8 cellular contexts compared by ENCODE assay signal in genomic region chr13:26253262-26253786, GRCh38. TPM values are rescaled to one million over a fixed set of nuclear protein-coding genes. Genes with fewer than 3 reads are reported as not detected.
DNase-seq lines count a peak whose midpoint lies in the region; ATAC-seq and TF ChIP-seq lines count a peak whose summit lies in the region.

No MANE protein-coding gene starts in this region.

- H3K27ac Mint-ChIP-seq in central memory CD8-positive, alpha-beta T cell (ENCODE audit: low read depth) = peak overlapping the region; percentile 79
- peak overlapping the region in 5 of 6 donors; percentile 65 to 94 (median 86) for H3K27ac Mint-ChIP-seq in naive B cell

- H3K36me3 ChIP-seq in KOPT-K1 (ENCODE audit: insufficient read depth, low read length) = no peaks in the 10 kb centered on the region

- H3K27me3 Mint-ChIP-seq in central memory CD8-positive, alpha-beta T cell = no peaks in the 10 kb centered on the region
- no peaks in the 10 kb centered on the region for H3K27me3 Mint-ChIP-seq in naive B cell

- H3K4me3 Mint-ChIP-seq in central memory CD8-positive, alpha-beta T cell = peak overlapping the region; percentile 85
- peak overlapping the region; percentile 85 to 99 (median 92) for H3K4me3 Mint-ChIP-seq in naive B cell

- no peak for TF ChIP-seq CTCF in AG09309 (IDR thresholded peaks at IDR 0.05; ENCODE audit: control insufficient read depth, insufficient read depth, low read depth, low read length, missing control alignments)

- DNase-seq in AG09309 (ENCODE audit: low read depth) (no peak), naive B cell (no peak), COR-L47 (lab: John Stamatoyannopoulos, UW) (no peak), KG1 (lab: John Stamatoyannopoulos, UW) (no peak)
- DNase-seq in central memory CD8-positive, alpha-beta T cell (ENCODE audit: low spot score in 2 of 2) = no peak
- no peak for DNase-seq in stimulated activated CD8-positive, alpha-beta memory T cell treated with anti-CD3 and anti-CD28 coated beads, Interleukin-4, amount 100 ng/mL, for 48 hours

- no peak for ATAC-seq in central memory CD8-positive, alpha-beta T cell (replicated peaks; ENCODE audit: extremely low read depth, poor library complexity, severe bottlenecking)
- no peak for ATAC-seq in naive B cell (ENCODE audit: low read depth in 2 of 2)
- no peak for ATAC-seq in GM18519 (IDR thresholded peaks at IDR 0.05; ENCODE audit: low FRiP score, unreplicated experiment)

- H3K36me3 Mint-ChIP-seq in central memory CD8-positive, alpha-beta T cell (ENCODE audit: insufficient read depth) = peaks cover 9% of the 10 kb centered on the region
- H3K36me3 Mint-ChIP-seq in naive B cell = peaks cover 0 to 8% of the 10 kb centered on the region in 2 donors

- H3K27ac ChIP-seq in KOPT-K1 (ENCODE audit: low read depth, low read length, poor library complexity, severe bottlenecking) = peak overlapping the region; percentile 86

- peaks cover 35% of the 10 kb centered on the region for H3K4me1 Mint-ChIP-seq in central memory CD8-positive, alpha-beta T cell
- peaks cover 17 to 28% (median 27%) of the 10 kb centered on the region in 3 donors for H3K4me1 Mint-ChIP-seq in naive B cell

- no peaks in the 10 kb centered on the region for H3K9me3 ChIP-seq in KOPT-K1 (ENCODE audit: insufficient read depth, low read length, poor library complexity, severe bottlenecking)

- peak overlapping the region; percentile 52 for H3K4me3 ChIP-seq in AG09309 (ENCODE audit: control insufficient read depth, low read depth, low read length)

- no peaks in the 10 kb centered on the region for H3K9me3 Mint-ChIP-seq in central memory CD8-positive, alpha-beta T cell
- H3K9me3 Mint-ChIP-seq in naive B cell = no peaks in the 10 kb centered on the region

RNA-seq across cellular contexts. Expression of gene CDK8, which starts 0.6 kb away (rescaled TPM):
- 1 to 10 TPM; 3.5 to 6.0 (median 4.2) TPM for polyA plus RNA-seq in naive B cell (ENCODE audit: low read depth in 6 of 6)

RNA-seq across cellular contexts. Expression of gene RNF6, which starts 31.2 kb away (rescaled TPM):
- 10 to 100 TPM; 37.7 to 60.9 (median 45.1) TPM for polyA plus RNA-seq in naive B cell (ENCODE audit: low read depth in 6 of 6)
